In the genomic region with DNA sequence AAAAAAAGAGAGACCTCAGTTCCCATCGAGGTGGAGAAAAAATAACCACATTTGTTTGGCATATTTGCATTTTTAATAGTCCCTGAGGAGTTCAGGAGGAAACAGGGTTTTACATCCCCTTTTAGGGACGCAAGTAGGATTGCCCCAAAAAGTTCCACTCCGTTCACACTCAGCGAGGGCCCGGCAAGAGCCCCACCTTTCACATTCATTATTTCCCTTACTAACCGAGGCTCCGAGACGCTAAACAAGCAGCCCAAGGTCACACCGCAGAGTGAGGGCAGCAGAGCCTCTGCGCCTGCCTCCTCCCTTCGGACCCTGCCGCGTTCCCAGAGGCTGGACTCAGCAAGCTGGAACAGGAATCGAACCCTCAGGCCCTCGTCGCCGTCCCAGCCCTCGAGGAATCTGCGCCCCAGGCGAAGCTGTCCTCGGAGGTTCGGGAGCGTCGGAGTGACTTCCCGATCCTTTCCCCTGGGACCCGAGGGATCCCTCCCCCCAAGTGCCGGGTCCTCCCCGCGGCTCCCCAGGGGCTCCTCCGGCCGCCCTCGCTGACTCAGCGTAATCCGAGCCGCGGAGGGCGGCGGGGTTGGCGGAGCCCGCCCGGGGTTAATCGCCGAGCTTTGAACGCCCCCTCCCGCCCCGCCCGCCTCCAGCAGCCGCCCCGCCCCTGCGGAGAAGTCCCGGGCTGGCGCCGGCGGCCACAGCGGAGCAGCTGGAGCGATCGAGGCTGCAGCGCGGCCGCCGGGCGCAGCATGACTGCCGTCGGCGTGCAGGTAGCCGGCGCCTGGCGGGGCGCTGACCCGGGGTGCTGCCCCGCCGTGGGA, we compare ENCODE assay signal across 8 cellular contexts. TPM values are rescaled to one million over a fixed set of nuclear protein-coding genes. Genes with fewer than 3 reads are reported as not detected.
DNase-seq lines count a peak whose midpoint lies in the region; ATAC-seq and TF ChIP-seq lines count a peak whose summit lies in the region.

A gene with protein sequence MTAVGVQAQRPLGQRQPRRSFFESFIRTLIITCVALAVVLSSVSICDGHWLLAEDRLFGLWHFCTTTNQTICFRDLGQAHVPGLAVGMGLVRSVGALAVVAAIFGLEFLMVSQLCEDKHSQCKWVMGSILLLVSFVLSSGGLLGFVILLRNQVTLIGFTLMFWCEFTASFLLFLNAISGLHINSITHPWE (plus strand): TSS at position 700 of the 821 bp plus-strand sequence. CDS start 50 bp downstream, at position 750.

- no peaks in the 10 kb centered on the region for H3K4me1 Mint-ChIP-seq in stimulated activated effector memory CD8-positive, alpha-beta T cell treated with anti-CD3 and anti-CD28 coated beads, Interleukin-12 subunit alpha, Interleukin-12 subunit beta, amount 100 ng/mL, for 72 hours

- ATAC-seq in GM19035 (IDR thresholded peaks at IDR 0.05; ENCODE audit: unreplicated experiment) (peak; percentile 67), HG03066 (IDR thresholded peaks at IDR 0.05; ENCODE audit: low read depth, unreplicated experiment) (peak; percentile 57), left colon (peak; percentile 56)
- peak; percentile 36 for ATAC-seq in stimulated activated effector memory CD8-positive, alpha-beta T cell treated with anti-CD3 and anti-CD28 coated beads, Interleukin-12 subunit alpha, Interleukin-12 subunit beta, amount 100 ng/mL, for 72 hours

- peak within 1 kb of the TSS; percentile 39 to 53 for H3K4me3 ChIP-seq in cardiac fibroblast (replicated peaks in 1 of 2; ENCODE audit: low read depth in 2 of 2, low read length in 2 of 2)

- no peak within 1 kb of the TSS for H3K27ac Mint-ChIP-seq in stimulated activated effector memory CD8-positive, alpha-beta T cell treated with anti-CD3 and anti-CD28 coated beads, Interleukin-12 subunit alpha, Interleukin-12 subunit beta, amount 100 ng/mL, for 72 hours

- TF ChIP-seq CTCF in cardiac fibroblast (IDR thresholded peaks at IDR 0.05; ENCODE audit: low read depth, low read length), result no peak

- no peaks in the 10 kb centered on the region for H3K36me3 Mint-ChIP-seq in stimulated activated effector memory CD8-positive, alpha-beta T cell treated with anti-CD3 and anti-CD28 coated beads, Interleukin-12 subunit alpha, Interleukin-12 subunit beta, amount 100 ng/mL, for 72 hours

- intact Hi-C loops in left colon (cut with DNase I, micrococcal nuclease), result no loop called here

- DNase-seq in DMS153 (lab: John Stamatoyannopoulos, UW) (peak; percentile 66), NCI-H510A treated with DMSO at 0.1 percent for 48 hours (lab: John Stamatoyannopoulos, UW) (peak; percentile 60), cardiac fibroblast (ENCODE audit: low read depth in 2 of 2) (peak; percentile 64 to 81), left colon (peak; percentile 71 to 82), midbrain (lab: John Stamatoyannopoulos, UW) (no peak)
- DNase-seq in stimulated activated effector memory CD8-positive, alpha-beta T cell treated with anti-CD3 and anti-CD28 coated beads, Interleukin-12 subunit alpha, Interleukin-12 subunit beta, amount 100 ng/mL, for 72 hours (ENCODE audit: low spot score in 2 of 2), result no peak

- H3K9me3 Mint-ChIP-seq in stimulated activated effector memory CD8-positive, alpha-beta T cell treated with anti-CD3 and anti-CD28 coated beads, Interleukin-12 subunit alpha, Interleukin-12 subunit beta, amount 100 ng/mL, for 72 hours, result no peaks in the 10 kb centered on the region

- peak within 1 kb of the TSS; percentile 19 for H3K4me3 Mint-ChIP-seq in stimulated activated effector memory CD8-positive, alpha-beta T cell treated with anti-CD3 and anti-CD28 coated beads, Interleukin-12 subunit alpha, Interleukin-12 subunit beta, amount 100 ng/mL, for 72 hours

RNA-seq across cellular contexts. Expression of the gene that starts here (rescaled TPM):
- total RNA-seq in left colon, result 100 to 1,000 TPM in 1 of 2 donors, 10 to 100 TPM in 1; 71.8 to 119 TPM

Comparison
In these comparisons a context has a peak if more than half of its experiments do, and no peak if none do; other contexts are left out.
1. DNase-seq: peak in DMS153 (single experiment), NCI-H510A treated with DMSO at 0.1 percent for 48 hours (single experiment), cardiac fibroblast (2 of 2) and left colon (2 of 2); none in stimulated activated effector memory CD8-positive, alpha-beta T cell treated with anti-CD3 and anti-CD28 coated beads, Interleukin-12 subunit alpha, Interleukin-12 subunit beta, amount 100 ng/mL, for 72 hours (0 of 2) and midbrain (single experiment).
2. Peak in every context shown above with its lines, with median percentiles within 50 percentile points of each other: ATAC-seq.